1 cellular context compared by ENCODE assay signal in genomic region chr13:20119960-20120359, GRCh38.
TF ChIP-seq lines count a peak whose summit lies in the region.

No MANE protein-coding gene starts in this region.

TF ChIP-seq in HepG2, 621 proteins besides CTCF, POLR2A, EP300 and RAD21 (continued from another document and continues in another):
- TF ChIP-seq CAMTA2 (CRISPR knock-in tag; IDR thresholded peaks at IDR 0.05; ENCODE audit: borderline replicate concordance) = no peak
- TF ChIP-seq ZBTB14 (CRISPR knock-in tag; IDR thresholded peaks at IDR 0.05) = no peak
- 0 out of 2 replicates have a peak, but pooled peaks have one; percentile 70 for TF ChIP-seq MBNL3 (CRISPR knock-in tag; conservative IDR thresholded peaks at IDR 0.05)
- TF ChIP-seq ISL2 (CRISPR knock-in tag; IDR thresholded peaks at IDR 0.05) = no peak
- TF ChIP-seq IKZF4 (CRISPR knock-in tag; IDR thresholded peaks at IDR 0.05; ENCODE audit: borderline replicate concordance, low read depth, not compliant biosample characterization) = no peak
- no peak for TF ChIP-seq KMT2A (CRISPR knock-in tag; IDR thresholded peaks at IDR 0.05)
- no peak for TF ChIP-seq TFDP2 (CRISPR knock-in tag; IDR thresholded peaks at IDR 0.05)
- no peak for TF ChIP-seq AGO2 (optimal IDR thresholded peaks at IDR 0.05; ENCODE audit: low read depth, low read length)
- TF ChIP-seq ZHX1 (CRISPR knock-in tag; IDR thresholded peaks at IDR 0.05; ENCODE audit: low read depth) = 0 out of 2 replicates have a peak, but pooled peaks have one; percentile 48
- no peak for TF ChIP-seq ZNF562 (CRISPR knock-in tag; IDR thresholded peaks at IDR 0.05; ENCODE audit: borderline replicate concordance)
- TF ChIP-seq ATF6 (CRISPR knock-in tag; conservative IDR thresholded peaks at IDR 0.05) = no peak
- no peak for TF ChIP-seq ZEB1 (IDR thresholded peaks at IDR 0.05; ENCODE audit: insufficient replicate concordance, low read depth)
- no peak for TF ChIP-seq ZNF362 (CRISPR knock-in tag; IDR thresholded peaks at IDR 0.05; ENCODE audit: borderline replicate concordance)
- TF ChIP-seq NRL (CRISPR knock-in tag; IDR thresholded peaks at IDR 0.05; ENCODE audit: borderline replicate concordance) = no peak
- no peak for TF ChIP-seq ARID2 (CRISPR knock-in tag; IDR thresholded peaks at IDR 0.05; ENCODE audit: borderline replicate concordance)
- no peak for TF ChIP-seq ZNF687 (CRISPR knock-in tag; IDR thresholded peaks at IDR 0.05)
- no peak for TF ChIP-seq ZNF513 (CRISPR knock-in tag; conservative IDR thresholded peaks at IDR 0.05)
- no peak for TF ChIP-seq TEF (CRISPR knock-in tag; IDR thresholded peaks at IDR 0.05)
- TF ChIP-seq HDAC6 (IDR thresholded peaks at IDR 0.05; ENCODE audit: low read depth, low read length) = no peak
- TF ChIP-seq ZFY (CRISPR knock-in tag; IDR thresholded peaks at IDR 0.05) = peak; percentile 42; the same call in 1 of the 2 replicates
- no peak for TF ChIP-seq IRF1 (CRISPR knock-in tag; IDR thresholded peaks at IDR 0.05; ENCODE audit: low read depth)
- TF ChIP-seq ZNF614 (CRISPR knock-in tag; IDR thresholded peaks at IDR 0.05; ENCODE audit: borderline replicate concordance) = no peak
- no peak for TF ChIP-seq JARID2 (CRISPR knock-in tag; IDR thresholded peaks at IDR 0.05; ENCODE audit: insufficient replicate concordance)
- TF ChIP-seq ZNF850 (CRISPR knock-in tag; conservative IDR thresholded peaks at IDR 0.05) = no peak
- no peak for TF ChIP-seq TBX2 (CRISPR knock-in tag; IDR thresholded peaks at IDR 0.05; ENCODE audit: borderline replicate concordance)
- peak; percentile 43 for TF ChIP-seq ZFX (CRISPR knock-in tag; IDR thresholded peaks at IDR 0.05; ENCODE audit: low read depth)
- TF ChIP-seq MED1 (CRISPR knock-in tag; IDR thresholded peaks at IDR 0.05) = no peak
- TF ChIP-seq ERF (CRISPR knock-in tag; IDR thresholded peaks at IDR 0.05) = no peak
- TF ChIP-seq ZNF225 (CRISPR knock-in tag; IDR thresholded peaks at IDR 0.05) = no peak
- no peak for TF ChIP-seq RCOR2 (CRISPR knock-in tag; IDR thresholded peaks at IDR 0.05)
- peak in 1 of 2 experiments; percentile 73; a peak in 1 of 4 replicates for TF ChIP-seq ATF4 (CRISPR knock-in tag; IDR thresholded peaks at IDR 0.05)
- 0 out of 2 replicates have a peak, but pooled peaks have one; percentile 12 for TF ChIP-seq DMAP1 (CRISPR knock-in tag; IDR thresholded peaks at IDR 0.05)
- no peak for TF ChIP-seq ELF3 (CRISPR knock-in tag; IDR thresholded peaks at IDR 0.05)
- no peak for TF ChIP-seq CREBL2 (CRISPR knock-in tag; IDR thresholded peaks at IDR 0.05; ENCODE audit: borderline replicate concordance)
- peak; percentile 3; the same call in 1 of the 2 replicates for TF ChIP-seq ZMYM4 (CRISPR knock-in tag; IDR thresholded peaks at IDR 0.05)
- TF ChIP-seq MAFK (conservative IDR thresholded peaks at IDR 0.05 in 1 of 2, IDR thresholded peaks at IDR 0.05 in 1 of 2; ENCODE audit: low read length in 2 of 2) = no peak
- TF ChIP-seq BATF2 (CRISPR knock-in tag; IDR thresholded peaks at IDR 0.05) = no peak
- no peak for TF ChIP-seq NONO (IDR thresholded peaks at IDR 0.05)
- TF ChIP-seq NONO (CRISPR knock-in tag; conservative IDR thresholded peaks at IDR 0.05) = 0 out of 2 replicates have a peak, but pooled peaks have one; percentile 17
- no peak for TF ChIP-seq RNF219 (CRISPR knock-in tag; IDR thresholded peaks at IDR 0.05)
